25 cellular contexts compared by ENCODE assay signal in the genomic region with DNA sequence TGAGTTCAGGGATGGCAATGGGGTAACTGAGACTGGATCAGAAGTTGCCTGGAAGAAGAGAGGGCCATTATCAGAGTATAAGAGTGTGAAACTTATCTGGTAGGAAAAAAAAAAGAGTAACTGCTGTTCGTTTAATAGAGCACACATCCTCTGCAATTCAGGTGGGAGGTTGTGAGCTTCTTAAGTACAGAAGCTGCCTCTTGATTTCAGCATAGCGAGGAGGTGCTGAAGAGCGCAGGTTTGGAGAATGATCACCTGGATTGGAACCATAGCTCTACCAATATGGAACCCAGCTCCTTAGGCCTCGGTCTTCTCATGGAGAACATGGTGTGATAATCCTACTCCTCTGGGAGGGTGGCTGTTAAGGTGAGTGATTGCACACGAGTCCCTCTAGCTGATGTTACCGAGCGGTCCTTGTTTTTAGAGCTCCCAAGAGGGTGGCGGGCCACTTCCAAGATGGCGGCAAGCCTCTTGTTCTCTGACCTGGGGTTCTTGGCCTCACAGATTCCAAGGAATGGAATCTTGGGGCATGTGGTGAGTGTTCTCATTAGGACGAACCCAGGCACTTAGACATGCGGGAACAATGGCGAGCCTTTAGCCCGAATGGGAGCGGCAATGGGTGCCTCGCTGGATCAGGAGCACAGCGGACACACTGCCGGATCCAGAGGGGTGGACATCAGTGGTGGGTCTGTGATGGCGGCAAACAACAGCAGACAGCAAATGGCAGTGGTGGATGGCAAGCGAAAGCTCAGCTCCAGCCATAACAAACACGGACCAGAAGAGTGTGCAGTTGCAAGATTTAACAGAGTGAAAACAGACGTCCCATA. TPM values are rescaled to one million over a fixed set of nuclear protein-coding genes. Genes with fewer than 3 reads are reported as not detected.
DNase-seq lines count a peak whose midpoint lies in the region; ATAC-seq and TF ChIP-seq lines count a peak whose summit lies in the region.
"Had no signal": no experiment of that assay in that cellular context is flagged by ENCODE, and none has a peak within 500 bp of the region (broad histone marks: within the 10 kb centered on the region; RNA-seq: fewer than 3 reads in every experiment).

No MANE protein-coding gene starts in this region.

- DNase-seq in activated CD4-positive, alpha-beta memory T cell treated with anti-CD3 and anti-CD28 coated beads, Interleukin-2, amount 10 ng/mL, durations not matched to agents 7 days and 5 days, result no peak
- DNase-seq in activated CD4-positive, alpha-beta memory T cell treated with anti-CD3 and anti-CD28 coated beads for 36 hours, result no peak
- no peak for DNase-seq in CD4-positive, CD25-positive, alpha-beta regulatory T cell
- DNase-seq in coronary artery (ENCODE audit: low spot score) (peak; percentile 47), progenitor cell of endocrine pancreas (ENCODE audit: low spot score, unreplicated experiment) (no peak), amygdala (lab: John Stamatoyannopoulos, UW) (no peak), left lung (no peak), KG1 (lab: John Stamatoyannopoulos, UW) (no peak)
- DNase-seq: activated CD4-positive, alpha-beta T cell treated with anti-CD3 and anti-CD28 coated beads, Interleukin-2, amount 50 U/mL, for 1 hour; activated gamma-delta T cell; activated T-cell treated with anti-CD3 and anti-CD28 coated beads for 4 hours; BE2C; Calu3; DND-41; esophagus squamous epithelium; H9; left cardiac atrium; mammary epithelial cell; NCI-H1048; NCI-H1694; NCI-H446 treated with DMSO at 0.1 percent for 48 hours had no signal

- H3K4me1 Mint-ChIP-seq in activated CD4-positive, alpha-beta memory T cell treated with anti-CD3 and anti-CD28 coated beads, Interleukin-2, amount 10 ng/mL, durations not matched to agents 7 days and 5 days, result peaks cover 73% of the 10 kb centered on the region
- peaks cover 34% of the 10 kb centered on the region for H3K4me1 Mint-ChIP-seq in activated CD4-positive, alpha-beta memory T cell treated with anti-CD3 and anti-CD28 coated beads for 36 hours (ENCODE audit: low read depth)
- peaks cover 3 to 65% (median 33%) of the 10 kb centered on the region in 4 donors for H3K4me1 Mint-ChIP-seq in CD4-positive, CD25-positive, alpha-beta regulatory T cell
- H3K4me1 Mint-ChIP-seq in progenitor cell of endocrine pancreas (ENCODE audit: low read depth), result peaks cover 17% of the 10 kb centered on the region

- no peaks in the 10 kb centered on the region for H3K27me3 Mint-ChIP-seq in activated CD4-positive, alpha-beta memory T cell treated with anti-CD3 and anti-CD28 coated beads, Interleukin-2, amount 10 ng/mL, durations not matched to agents 7 days and 5 days
- H3K27me3 Mint-ChIP-seq in activated CD4-positive, alpha-beta memory T cell treated with anti-CD3 and anti-CD28 coated beads for 36 hours, result no peaks in the 10 kb centered on the region
- no peaks in the 10 kb centered on the region for H3K27me3 Mint-ChIP-seq in CD4-positive, CD25-positive, alpha-beta regulatory T cell
- peaks cover 30% of the 10 kb centered on the region for H3K27me3 Mint-ChIP-seq in progenitor cell of endocrine pancreas

- no peak overlapping the region for H3K4me3 ChIP-seq in CD4-positive, CD25-positive, alpha-beta regulatory T cell (ENCODE audit: low read depth, low read length)
- H3K4me3 ChIP-seq in coronary artery (no peak overlapping the region), left lung (no peak overlapping the region)
- H3K4me3 ChIP-seq: breast epithelium, esophagus squamous epithelium, skin epidermis had no signal

- peaks cover 31% of the 10 kb centered on the region for H3K4me1 ChIP-seq in CD4-positive, CD25-positive, alpha-beta regulatory T cell (ENCODE audit: control insufficient read depth, insufficient read depth, low read length, poor library complexity, severe bottlenecking)
- peaks cover 7 to 60% of the 10 kb centered on the region in 2 donors for H3K4me1 ChIP-seq in left lung
- H3K4me1 ChIP-seq: BE2C, breast epithelium had no signal

- H3K27ac Mint-ChIP-seq in activated CD4-positive, alpha-beta memory T cell treated with anti-CD3 and anti-CD28 coated beads, Interleukin-2, amount 10 ng/mL, durations not matched to agents 7 days and 5 days, result peak overlapping the region; percentile 40
- no peak overlapping the region for H3K27ac Mint-ChIP-seq in activated CD4-positive, alpha-beta memory T cell treated with anti-CD3 and anti-CD28 coated beads for 36 hours
- H3K27ac Mint-ChIP-seq in CD4-positive, CD25-positive, alpha-beta regulatory T cell, result peak overlapping the region; percentile 52 to 95 (median 87)
- H3K27ac Mint-ChIP-seq in progenitor cell of endocrine pancreas, result peak overlapping the region; percentile 45
- H3K27ac Mint-ChIP-seq: H9, type B pancreatic cell had no signal

- H3K9me3 Mint-ChIP-seq in activated CD4-positive, alpha-beta memory T cell treated with anti-CD3 and anti-CD28 coated beads, Interleukin-2, amount 10 ng/mL, durations not matched to agents 7 days and 5 days, result peaks cover 3% of the 10 kb centered on the region
- H3K9me3 Mint-ChIP-seq in activated CD4-positive, alpha-beta memory T cell treated with anti-CD3 and anti-CD28 coated beads for 36 hours, result peaks cover 1% of the 10 kb centered on the region
- peaks cover 0 to 3% (median 0%) of the 10 kb centered on the region in 7 donors for H3K9me3 Mint-ChIP-seq in CD4-positive, CD25-positive, alpha-beta regulatory T cell
- H3K9me3 Mint-ChIP-seq in progenitor cell of endocrine pancreas (ENCODE audit: low read depth), result no peaks in the 10 kb centered on the region

- H3K36me3 Mint-ChIP-seq in activated CD4-positive, alpha-beta memory T cell treated with anti-CD3 and anti-CD28 coated beads, Interleukin-2, amount 10 ng/mL, durations not matched to agents 7 days and 5 days (ENCODE audit: low read depth), result peaks cover 52% of the 10 kb centered on the region
- peaks cover 6% of the 10 kb centered on the region for H3K36me3 Mint-ChIP-seq in activated CD4-positive, alpha-beta memory T cell treated with anti-CD3 and anti-CD28 coated beads for 36 hours
- H3K36me3 Mint-ChIP-seq in CD4-positive, CD25-positive, alpha-beta regulatory T cell, result no peaks in the 10 kb centered on the region
- no peaks in the 10 kb centered on the region for H3K36me3 Mint-ChIP-seq in progenitor cell of endocrine pancreas (ENCODE audit: insufficient read depth)
- H3K36me3 Mint-ChIP-seq: type B pancreatic cell had no signal

- ATAC-seq in CD4-positive, CD25-positive, alpha-beta regulatory T cell (ENCODE audit: low read depth in 2 of 2), result no peak
- ATAC-seq in left lung, result no peak
- ATAC-seq: HepG2, left cardiac atrium had no signal

- H3K9me3 ChIP-seq in CD4-positive, CD25-positive, alpha-beta regulatory T cell (ENCODE audit: control insufficient read depth in 2 of 2, low read length in 2 of 2), result no peaks in the 10 kb centered on the region
- no peaks in the 10 kb centered on the region for H3K9me3 ChIP-seq in left lung
- H3K9me3 ChIP-seq: BE2C, breast epithelium, esophagus squamous epithelium had no signal

- no peaks in the 10 kb centered on the region for H3K36me3 ChIP-seq in CD4-positive, CD25-positive, alpha-beta regulatory T cell (ENCODE audit: control insufficient read depth, insufficient read depth, low read length)
- peaks cover 0 to 1% of the 10 kb centered on the region in 2 donors for H3K36me3 ChIP-seq in left lung
- H3K36me3 ChIP-seq: BE2C, breast epithelium had no signal

- POLR2A ChIA-PET in activated CD4-positive, alpha-beta memory T cell treated with anti-CD3 and anti-CD28 coated beads, Interleukin-2, amount 10 ng/mL, durations not matched to agents 7 days and 5 days (lab: Charles Lee), result interaction anchor here (0.7 to 5.4 kb wide), 3 partner anchors 11 to 62 kb away, joined by 3 to 116 read pairs (median 10); partner anchors contain the start of gene MX2
- POLR2A ChIA-PET in activated CD4-positive, alpha-beta memory T cell treated with anti-CD3 and anti-CD28 coated beads for 36 hours (lab: Charles Lee), result no interaction called here

- H3K4me3 Mint-ChIP-seq in activated CD4-positive, alpha-beta memory T cell treated with anti-CD3 and anti-CD28 coated beads, Interleukin-2, amount 10 ng/mL, durations not matched to agents 7 days and 5 days, result no peak overlapping the region
- H3K4me3 Mint-ChIP-seq in activated CD4-positive, alpha-beta memory T cell treated with anti-CD3 and anti-CD28 coated beads for 36 hours, result no peak overlapping the region
- peak overlapping the region in 2 of 4 donors; percentile 66 to 98 for H3K4me3 Mint-ChIP-seq in CD4-positive, CD25-positive, alpha-beta regulatory T cell
- H3K4me3 Mint-ChIP-seq in progenitor cell of endocrine pancreas (ENCODE audit: low read depth), result no peak overlapping the region
- H3K4me3 Mint-ChIP-seq: H9 had no signal

- CTCF ChIA-PET in activated CD4-positive, alpha-beta memory T cell treated with anti-CD3 and anti-CD28 coated beads, Interleukin-2, amount 10 ng/mL, durations not matched to agents 7 days and 5 days (lab: Charles Lee), result interaction anchor here (1.2 to 1.3 kb wide), 2 partner anchors 11 to 53 kb away, joined by 3 to 4 read pairs; no protein-coding TSS in a partner anchor
- CTCF ChIA-PET in activated CD4-positive, alpha-beta memory T cell treated with anti-CD3 and anti-CD28 coated beads for 36 hours (lab: Charles Lee), result interaction anchor here (0.9 to 1.1 kb wide), 2 partner anchors 10 to 140 kb away, joined by 3 to 5 read pairs; no protein-coding TSS in a partner anchor

- TF ChIP-seq CTCF in coronary artery (IDR thresholded peaks at IDR 0.05) (no peak), progenitor cell of endocrine pancreas (IDR thresholded peaks at IDR 0.05; ENCODE audit: unreplicated experiment) (no peak), left lung (IDR thresholded peaks at IDR 0.05) (no peak)

- intact Hi-C loops in activated CD4-positive, alpha-beta memory T cell treated with anti-CD3 and anti-CD28 coated beads for 36 hours (cut with micrococcal nuclease), result no loop called here
- intact Hi-C loops in left lung (cut with DNase I), result no loop called here

- H3K27ac ChIP-seq in CD4-positive, CD25-positive, alpha-beta regulatory T cell (ENCODE audit: insufficient read depth, low read length, poor library complexity, severe bottlenecking), result no peak overlapping the region
- H3K27ac ChIP-seq in coronary artery, result no peak overlapping the region
- H3K27ac ChIP-seq in left lung, result no peak overlapping the region

- H3K27me3 ChIP-seq in CD4-positive, CD25-positive, alpha-beta regulatory T cell (ENCODE audit: control insufficient read depth, insufficient read depth, low read length), result no peaks in the 10 kb centered on the region
- no peaks in the 10 kb centered on the region for H3K27me3 ChIP-seq in left lung
- H3K27me3 ChIP-seq: BE2C, breast epithelium, esophagus squamous epithelium had no signal

RNA-seq across cellular contexts. Expression of gene MX1, which starts 3.3 kb away (rescaled TPM):
- total RNA-seq in activated CD4-positive, alpha-beta memory T cell treated with anti-CD3 and anti-CD28 coated beads, Interleukin-2, amount 10 ng/mL, durations not matched to agents 7 days and 5 days, result 100 to 1,000 TPM; 682 to 702 TPM
- 100 to 1,000 TPM; 106 TPM for total RNA-seq in activated CD4-positive, alpha-beta memory T cell treated with anti-CD3 and anti-CD28 coated beads for 36 hours
- 111 TPM for total RNA-seq in CD4-positive, CD25-positive, alpha-beta regulatory T cell
- 100 to 1,000 TPM in 1 of 4 donors, 10 to 100 TPM in 3; 82.5 to 137 (median 89.4) TPM for polyA plus RNA-seq in CD4-positive, CD25-positive, alpha-beta regulatory T cell
- 2.1 and 2.6 TPM in 2 replicates for total RNA-seq in progenitor cell of endocrine pancreas
- 10 to 100 TPM; 59.8 to 66.3 TPM for total RNA-seq in left lung

Comparison
In these comparisons a context has a peak if more than half of its experiments do, and no peak if none do; other contexts are left out.
1. RNA of gene MX1, which starts 3.3 kb away (total RNA-seq): 682 to 702 TPM in activated CD4-positive, alpha-beta memory T cell treated with anti-CD3 and anti-CD28 coated beads, Interleukin-2, amount 10 ng/mL, durations not matched to agents 7 days and 5 days, 111 TPM in CD4-positive, CD25-positive, alpha-beta regulatory T cell (single experiment), 106 TPM in activated CD4-positive, alpha-beta memory T cell treated with anti-CD3 and anti-CD28 coated beads for 36 hours and 59.8 to 66.3 TPM in left lung; 2.1 to 2.6 TPM in progenitor cell of endocrine pancreas; every median in the first group is over 10 times any median in the second.